In genomic region chr19:1383311-1384084, GRCh38 we compare ENCODE assay signal across 1 cellular context.
TF ChIP-seq lines count a peak whose summit lies in the region.

NDUFS7 (plus strand) TSS chr19:1383907; CDS start chr19:1383927, 20 bp downstream.

TF ChIP-seq in K562, 482 proteins besides CTCF, POLR2A, EP300 and RAD21 (continued from another document and continues in another):
- TF ChIP-seq, protein P1, sequence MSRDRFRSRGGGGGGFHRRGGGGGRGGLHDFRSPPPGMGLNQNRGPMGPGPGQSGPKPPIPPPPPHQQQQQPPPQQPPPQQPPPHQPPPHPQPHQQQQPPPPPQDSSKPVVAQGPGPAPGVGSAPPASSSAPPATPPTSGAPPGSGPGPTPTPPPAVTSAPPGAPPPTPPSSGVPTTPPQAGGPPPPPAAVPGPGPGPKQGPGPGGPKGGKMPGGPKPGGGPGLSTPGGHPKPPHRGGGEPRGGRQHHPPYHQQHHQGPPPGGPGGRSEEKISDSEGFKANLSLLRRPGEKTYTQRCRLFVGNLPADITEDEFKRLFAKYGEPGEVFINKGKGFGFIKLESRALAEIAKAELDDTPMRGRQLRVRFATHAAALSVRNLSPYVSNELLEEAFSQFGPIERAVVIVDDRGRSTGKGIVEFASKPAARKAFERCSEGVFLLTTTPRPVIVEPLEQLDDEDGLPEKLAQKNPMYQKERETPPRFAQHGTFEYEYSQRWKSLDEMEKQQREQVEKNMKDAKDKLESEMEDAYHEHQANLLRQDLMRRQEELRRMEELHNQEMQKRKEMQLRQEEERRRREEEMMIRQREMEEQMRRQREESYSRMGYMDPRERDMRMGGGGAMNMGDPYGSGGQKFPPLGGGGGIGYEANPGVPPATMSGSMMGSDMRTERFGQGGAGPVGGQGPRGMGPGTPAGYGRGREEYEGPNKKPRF (IDR thresholded peaks at IDR 0.05; ENCODE audit: low read depth, low read length): no peak
- TF ChIP-seq TEAD1 (CRISPR knock-in tag; IDR thresholded peaks at IDR 0.05): peak; percentile 53 to 85; a peak in 2 of 4 replicates
- no peak for TF ChIP-seq ZNF551 (CRISPR knock-in tag; IDR thresholded peaks at IDR 0.05)
- TF ChIP-seq JUND (IDR thresholded peaks at IDR 0.05; ENCODE audit: borderline replicate concordance, low read depth, low read length): peak; percentile 73
- peak; percentile 67; the same call in 2 of the 3 replicates for TF ChIP-seq JUND (tag; IDR thresholded peaks at IDR 0.05; ENCODE audit: borderline replicate concordance, low read depth, low read length)
- TF ChIP-seq, protein P2, sequence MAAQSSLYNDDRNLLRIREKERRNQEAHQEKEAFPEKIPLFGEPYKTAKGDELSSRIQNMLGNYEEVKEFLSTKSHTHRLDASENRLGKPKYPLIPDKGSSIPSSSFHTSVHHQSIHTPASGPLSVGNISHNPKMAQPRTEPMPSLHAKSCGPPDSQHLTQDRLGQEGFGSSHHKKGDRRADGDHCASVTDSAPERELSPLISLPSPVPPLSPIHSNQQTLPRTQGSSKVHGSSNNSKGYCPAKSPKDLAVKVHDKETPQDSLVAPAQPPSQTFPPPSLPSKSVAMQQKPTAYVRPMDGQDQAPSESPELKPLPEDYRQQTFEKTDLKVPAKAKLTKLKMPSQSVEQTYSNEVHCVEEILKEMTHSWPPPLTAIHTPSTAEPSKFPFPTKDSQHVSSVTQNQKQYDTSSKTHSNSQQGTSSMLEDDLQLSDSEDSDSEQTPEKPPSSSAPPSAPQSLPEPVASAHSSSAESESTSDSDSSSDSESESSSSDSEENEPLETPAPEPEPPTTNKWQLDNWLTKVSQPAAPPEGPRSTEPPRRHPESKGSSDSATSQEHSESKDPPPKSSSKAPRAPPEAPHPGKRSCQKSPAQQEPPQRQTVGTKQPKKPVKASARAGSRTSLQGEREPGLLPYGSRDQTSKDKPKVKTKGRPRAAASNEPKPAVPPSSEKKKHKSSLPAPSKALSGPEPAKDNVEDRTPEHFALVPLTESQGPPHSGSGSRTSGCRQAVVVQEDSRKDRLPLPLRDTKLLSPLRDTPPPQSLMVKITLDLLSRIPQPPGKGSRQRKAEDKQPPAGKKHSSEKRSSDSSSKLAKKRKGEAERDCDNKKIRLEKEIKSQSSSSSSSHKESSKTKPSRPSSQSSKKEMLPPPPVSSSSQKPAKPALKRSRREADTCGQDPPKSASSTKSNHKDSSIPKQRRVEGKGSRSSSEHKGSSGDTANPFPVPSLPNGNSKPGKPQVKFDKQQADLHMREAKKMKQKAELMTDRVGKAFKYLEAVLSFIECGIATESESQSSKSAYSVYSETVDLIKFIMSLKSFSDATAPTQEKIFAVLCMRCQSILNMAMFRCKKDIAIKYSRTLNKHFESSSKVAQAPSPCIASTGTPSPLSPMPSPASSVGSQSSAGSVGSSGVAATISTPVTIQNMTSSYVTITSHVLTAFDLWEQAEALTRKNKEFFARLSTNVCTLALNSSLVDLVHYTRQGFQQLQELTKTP (IDR thresholded peaks at IDR 0.05; ENCODE audit: low read depth in 1 of 2, partially characterized antibody in 2 of 2): peak; percentile 42 to 87
- TF ChIP-seq SPI1 (IDR thresholded peaks at IDR 0.05; ENCODE audit: borderline replicate concordance, low read depth, low read length): no peak
- no peak for TF ChIP-seq PTTG1 (tag; IDR thresholded peaks at IDR 0.05; ENCODE audit: low read depth)
- 0 out of 2 replicates have a peak, but pooled peaks have one; percentile 40 for TF ChIP-seq ZNF212 (CRISPR knock-in tag; IDR thresholded peaks at IDR 0.05)
- no peak for TF ChIP-seq ARID2 (IDR thresholded peaks at IDR 0.05)
- TF ChIP-seq GATAD2B (IDR thresholded peaks at IDR 0.05; ENCODE audit: borderline replicate concordance): peak; percentile 97
- peak; percentile 85 for TF ChIP-seq ZBTB5 (IDR thresholded peaks at IDR 0.05)
- no peak; the same call in 1 of the 2 replicates for TF ChIP-seq NR4A1 (CRISPR knock-in tag; IDR thresholded peaks at IDR 0.05)
- TF ChIP-seq NR4A1 (tag; IDR thresholded peaks at IDR 0.05): peak; percentile 93
- peak; percentile 100 for TF ChIP-seq ESRRA (IDR thresholded peaks at IDR 0.05; ENCODE audit: borderline replicate concordance, low read depth)
- TF ChIP-seq ZMIZ1 (IDR thresholded peaks at IDR 0.05; ENCODE audit: low read depth in 2 of 2, low read length in 2 of 2): peak; percentile 8 to 46; a peak in 3 of 4 replicates
- peak; percentile 46 for TF ChIP-seq ATF1 (CRISPR knock-in tag; IDR thresholded peaks at IDR 0.05)
- TF ChIP-seq ATF1 (tag; IDR thresholded peaks at IDR 0.05): peak; percentile 94
- no peak for TF ChIP-seq ZSCAN32 (CRISPR knock-in tag; IDR thresholded peaks at IDR 0.05)
- TF ChIP-seq, protein P3, sequence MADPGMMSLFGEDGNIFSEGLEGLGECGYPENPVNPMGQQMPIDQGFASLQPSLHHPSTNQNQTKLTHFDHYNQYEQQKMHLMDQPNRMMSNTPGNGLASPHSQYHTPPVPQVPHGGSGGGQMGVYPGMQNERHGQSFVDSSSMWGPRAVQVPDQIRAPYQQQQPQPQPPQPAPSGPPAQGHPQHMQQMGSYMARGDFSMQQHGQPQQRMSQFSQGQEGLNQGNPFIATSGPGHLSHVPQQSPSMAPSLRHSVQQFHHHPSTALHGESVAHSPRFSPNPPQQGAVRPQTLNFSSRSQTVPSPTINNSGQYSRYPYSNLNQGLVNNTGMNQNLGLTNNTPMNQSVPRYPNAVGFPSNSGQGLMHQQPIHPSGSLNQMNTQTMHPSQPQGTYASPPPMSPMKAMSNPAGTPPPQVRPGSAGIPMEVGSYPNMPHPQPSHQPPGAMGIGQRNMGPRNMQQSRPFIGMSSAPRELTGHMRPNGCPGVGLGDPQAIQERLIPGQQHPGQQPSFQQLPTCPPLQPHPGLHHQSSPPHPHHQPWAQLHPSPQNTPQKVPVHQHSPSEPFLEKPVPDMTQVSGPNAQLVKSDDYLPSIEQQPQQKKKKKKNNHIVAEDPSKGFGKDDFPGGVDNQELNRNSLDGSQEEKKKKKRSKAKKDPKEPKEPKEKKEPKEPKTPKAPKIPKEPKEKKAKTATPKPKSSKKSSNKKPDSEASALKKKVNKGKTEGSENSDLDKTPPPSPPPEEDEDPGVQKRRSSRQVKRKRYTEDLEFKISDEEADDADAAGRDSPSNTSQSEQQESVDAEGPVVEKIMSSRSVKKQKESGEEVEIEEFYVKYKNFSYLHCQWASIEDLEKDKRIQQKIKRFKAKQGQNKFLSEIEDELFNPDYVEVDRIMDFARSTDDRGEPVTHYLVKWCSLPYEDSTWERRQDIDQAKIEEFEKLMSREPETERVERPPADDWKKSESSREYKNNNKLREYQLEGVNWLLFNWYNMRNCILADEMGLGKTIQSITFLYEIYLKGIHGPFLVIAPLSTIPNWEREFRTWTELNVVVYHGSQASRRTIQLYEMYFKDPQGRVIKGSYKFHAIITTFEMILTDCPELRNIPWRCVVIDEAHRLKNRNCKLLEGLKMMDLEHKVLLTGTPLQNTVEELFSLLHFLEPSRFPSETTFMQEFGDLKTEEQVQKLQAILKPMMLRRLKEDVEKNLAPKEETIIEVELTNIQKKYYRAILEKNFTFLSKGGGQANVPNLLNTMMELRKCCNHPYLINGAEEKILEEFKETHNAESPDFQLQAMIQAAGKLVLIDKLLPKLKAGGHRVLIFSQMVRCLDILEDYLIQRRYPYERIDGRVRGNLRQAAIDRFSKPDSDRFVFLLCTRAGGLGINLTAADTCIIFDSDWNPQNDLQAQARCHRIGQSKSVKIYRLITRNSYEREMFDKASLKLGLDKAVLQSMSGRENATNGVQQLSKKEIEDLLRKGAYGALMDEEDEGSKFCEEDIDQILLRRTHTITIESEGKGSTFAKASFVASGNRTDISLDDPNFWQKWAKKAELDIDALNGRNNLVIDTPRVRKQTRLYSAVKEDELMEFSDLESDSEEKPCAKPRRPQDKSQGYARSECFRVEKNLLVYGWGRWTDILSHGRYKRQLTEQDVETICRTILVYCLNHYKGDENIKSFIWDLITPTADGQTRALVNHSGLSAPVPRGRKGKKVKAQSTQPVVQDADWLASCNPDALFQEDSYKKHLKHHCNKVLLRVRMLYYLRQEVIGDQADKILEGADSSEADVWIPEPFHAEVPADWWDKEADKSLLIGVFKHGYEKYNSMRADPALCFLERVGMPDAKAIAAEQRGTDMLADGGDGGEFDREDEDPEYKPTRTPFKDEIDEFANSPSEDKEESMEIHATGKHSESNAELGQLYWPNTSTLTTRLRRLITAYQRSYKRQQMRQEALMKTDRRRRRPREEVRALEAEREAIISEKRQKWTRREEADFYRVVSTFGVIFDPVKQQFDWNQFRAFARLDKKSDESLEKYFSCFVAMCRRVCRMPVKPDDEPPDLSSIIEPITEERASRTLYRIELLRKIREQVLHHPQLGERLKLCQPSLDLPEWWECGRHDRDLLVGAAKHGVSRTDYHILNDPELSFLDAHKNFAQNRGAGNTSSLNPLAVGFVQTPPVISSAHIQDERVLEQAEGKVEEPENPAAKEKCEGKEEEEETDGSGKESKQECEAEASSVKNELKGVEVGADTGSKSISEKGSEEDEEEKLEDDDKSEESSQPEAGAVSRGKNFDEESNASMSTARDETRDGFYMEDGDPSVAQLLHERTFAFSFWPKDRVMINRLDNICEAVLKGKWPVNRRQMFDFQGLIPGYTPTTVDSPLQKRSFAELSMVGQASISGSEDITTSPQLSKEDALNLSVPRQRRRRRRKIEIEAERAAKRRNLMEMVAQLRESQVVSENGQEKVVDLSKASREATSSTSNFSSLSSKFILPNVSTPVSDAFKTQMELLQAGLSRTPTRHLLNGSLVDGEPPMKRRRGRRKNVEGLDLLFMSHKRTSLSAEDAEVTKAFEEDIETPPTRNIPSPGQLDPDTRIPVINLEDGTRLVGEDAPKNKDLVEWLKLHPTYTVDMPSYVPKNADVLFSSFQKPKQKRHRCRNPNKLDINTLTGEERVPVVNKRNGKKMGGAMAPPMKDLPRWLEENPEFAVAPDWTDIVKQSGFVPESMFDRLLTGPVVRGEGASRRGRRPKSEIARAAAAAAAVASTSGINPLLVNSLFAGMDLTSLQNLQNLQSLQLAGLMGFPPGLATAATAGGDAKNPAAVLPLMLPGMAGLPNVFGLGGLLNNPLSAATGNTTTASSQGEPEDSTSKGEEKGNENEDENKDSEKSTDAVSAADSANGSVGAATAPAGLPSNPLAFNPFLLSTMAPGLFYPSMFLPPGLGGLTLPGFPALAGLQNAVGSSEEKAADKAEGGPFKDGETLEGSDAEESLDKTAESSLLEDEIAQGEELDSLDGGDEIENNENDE (IDR thresholded peaks at IDR 0.05; ENCODE audit: low read depth, low read length): peak; percentile 84
- no peak; the same call in none of the 2 replicates for TF ChIP-seq ZBED1 (IDR thresholded peaks at IDR 0.05)
- peak; percentile 46 for TF ChIP-seq POU5F1 (IDR thresholded peaks at IDR 0.05; ENCODE audit: borderline replicate concordance, low read depth, low read length, partially characterized antibody)
- TF ChIP-seq, protein P4, sequence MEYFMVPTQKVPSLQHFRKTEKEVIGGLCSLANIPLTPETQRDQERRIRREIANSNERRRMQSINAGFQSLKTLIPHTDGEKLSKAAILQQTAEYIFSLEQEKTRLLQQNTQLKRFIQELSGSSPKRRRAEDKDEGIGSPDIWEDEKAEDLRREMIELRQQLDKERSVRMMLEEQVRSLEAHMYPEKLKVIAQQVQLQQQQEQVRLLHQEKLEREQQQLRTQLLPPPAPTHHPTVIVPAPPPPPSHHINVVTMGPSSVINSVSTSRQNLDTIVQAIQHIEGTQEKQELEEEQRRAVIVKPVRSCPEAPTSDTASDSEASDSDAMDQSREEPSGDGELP (CRISPR knock-in tag; IDR thresholded peaks at IDR 0.05; ENCODE audit: borderline replicate concordance): peak; percentile 92
- peak; percentile 35; the same call in 1 of the 2 replicates for TF ChIP-seq STAT5A (IDR thresholded peaks at IDR 0.05; ENCODE audit: borderline replicate concordance, low read length)
- TF ChIP-seq TRIM24 (IDR thresholded peaks at IDR 0.05): peak in 1 of 2 experiments; percentile 100; a peak in 2 of 4 replicates
- no peak for TF ChIP-seq HNRNPK (IDR thresholded peaks at IDR 0.05; ENCODE audit: low read depth, low read length, poor library complexity, severe bottlenecking)
- peak; percentile 36 for TF ChIP-seq NFE2 (IDR thresholded peaks at IDR 0.05; ENCODE audit: low read depth)
- peak; percentile 77 for TF ChIP-seq BRD4 (IDR thresholded peaks at IDR 0.05)
- no peak for TF ChIP-seq NUFIP1 (IDR thresholded peaks at IDR 0.05; ENCODE audit: partially characterized antibody)
- TF ChIP-seq GTF2E2 (tag; IDR thresholded peaks at IDR 0.05): peak; percentile 67; the same call in 1 of the 2 replicates
- no peak for TF ChIP-seq PCBP2 (IDR thresholded peaks at IDR 0.05; ENCODE audit: low read depth, low read length, poor library complexity, severe bottlenecking)
- peak in 1 of 2 experiments; percentile 80; a peak in 2 of 4 replicates for TF ChIP-seq SRF (CRISPR knock-in tag; IDR thresholded peaks at IDR 0.05)
- TF ChIP-seq ZNF41 (CRISPR knock-in tag; conservative IDR thresholded peaks at IDR 0.05): no peak; the same call in none of the 2 replicates
- TF ChIP-seq ZNF76 (CRISPR knock-in tag; IDR thresholded peaks at IDR 0.05; ENCODE audit: borderline replicate concordance): peak; percentile 63; the same call in 1 of the 2 replicates
- TF ChIP-seq ZNF184 (CRISPR knock-in tag; IDR thresholded peaks at IDR 0.05): no peak
- TF ChIP-seq NCOA4 (IDR thresholded peaks at IDR 0.05; ENCODE audit: partially characterized antibody): no peak
